In the genomic region with DNA sequence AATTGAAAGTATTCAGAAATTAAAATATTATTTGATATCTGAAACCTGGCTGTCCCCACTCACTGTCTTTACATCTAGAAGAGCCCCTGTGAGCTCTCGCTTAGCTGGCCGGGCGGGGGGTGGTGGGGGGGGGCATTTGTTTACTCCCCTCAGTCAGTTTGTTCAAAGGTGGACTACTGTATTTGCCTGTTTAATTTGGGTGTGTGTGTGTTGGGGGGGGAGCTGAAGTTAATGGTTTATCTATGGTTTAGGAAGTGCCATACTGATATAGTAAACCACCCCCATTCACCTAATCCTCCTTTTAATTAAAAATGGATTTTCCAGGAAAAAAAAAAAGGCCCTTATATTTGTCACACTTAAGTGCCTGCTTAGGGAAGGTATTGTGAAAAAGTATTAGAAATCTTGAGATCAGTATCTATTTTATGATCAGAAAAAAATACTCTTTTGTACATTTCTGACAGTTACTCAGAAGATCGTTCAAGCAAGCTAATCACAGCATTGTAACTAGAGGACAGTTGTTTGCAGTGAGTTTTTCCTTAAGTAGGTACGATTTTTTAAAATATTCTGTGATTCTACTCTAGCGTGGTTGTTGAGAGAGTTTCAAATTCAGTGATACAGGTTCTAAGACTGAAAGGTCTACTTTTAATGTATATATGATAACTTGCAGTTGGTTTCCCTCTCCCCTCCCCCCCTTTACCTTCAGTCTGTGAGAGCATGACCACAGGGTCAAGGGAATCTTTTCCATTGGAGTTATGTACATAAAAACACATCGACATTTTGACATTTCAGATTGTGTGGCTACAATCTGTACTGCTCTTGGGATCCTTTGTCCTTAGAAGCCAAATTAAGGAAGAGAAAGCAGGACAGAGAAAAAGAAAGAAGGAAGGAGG, we compare ENCODE assay signal across 1 cellular context.
TF ChIP-seq lines count a peak whose summit lies in the region.

No MANE protein-coding gene starts in this region.

TF ChIP-seq in HepG2, 621 proteins besides CTCF, POLR2A, EP300 and RAD21 (continued from another document and continues in another):
- TF ChIP-seq HMGXB4 (CRISPR knock-in tag; IDR thresholded peaks at IDR 0.05; ENCODE audit: borderline replicate concordance in 1 of 2, low read depth in 1 of 2) (peak in 1 of 2 experiments; percentile 43; a peak in 1 of 4 replicates), PREB (CRISPR knock-in tag; IDR thresholded peaks at IDR 0.05) (no peak), SRY (CRISPR knock-in tag; IDR thresholded peaks at IDR 0.05) (no peak), THAP11 (CRISPR knock-in tag; IDR thresholded peaks at IDR 0.05) (no peak), ADNP (CRISPR knock-in tag; IDR thresholded peaks at IDR 0.05) (no peak), ZNF235 (CRISPR knock-in tag; IDR thresholded peaks at IDR 0.05; ENCODE audit: borderline replicate concordance) (no peak), ZNF660 (CRISPR knock-in tag; IDR thresholded peaks at IDR 0.05; ENCODE audit: borderline replicate concordance, low read depth) (no peak), ZNF530 (CRISPR knock-in tag; IDR thresholded peaks at IDR 0.05; ENCODE audit: low read depth) (no peak), RFXANK (CRISPR knock-in tag; IDR thresholded peaks at IDR 0.05) (no peak), RARA (CRISPR knock-in tag; IDR thresholded peaks at IDR 0.05) (peak; percentile 87), TSC22D2 (CRISPR knock-in tag; IDR thresholded peaks at IDR 0.05; ENCODE audit: borderline replicate concordance) (no peak), SMAD3 (CRISPR knock-in tag; IDR thresholded peaks at IDR 0.05) (no peak), CCDC6 (CRISPR knock-in tag; IDR thresholded peaks at IDR 0.05) (no peak), PCBP1 (IDR thresholded peaks at IDR 0.05; ENCODE audit: borderline replicate concordance, low read depth, low read length) (no peak), DR1 (CRISPR knock-in tag; IDR thresholded peaks at IDR 0.05) (no peak), ZNF768 (CRISPR knock-in tag; IDR thresholded peaks at IDR 0.05) (no peak), ESRRA (CRISPR knock-in tag; IDR thresholded peaks at IDR 0.05; ENCODE audit: low read depth) (no peak), ZFY (CRISPR knock-in tag; IDR thresholded peaks at IDR 0.05) (no peak), ZNF749 (CRISPR knock-in tag; IDR thresholded peaks at IDR 0.05; ENCODE audit: borderline replicate concordance) (no peak), TAF1 (CRISPR knock-in tag; IDR thresholded peaks at IDR 0.05) (no peak), YEATS2 (CRISPR knock-in tag; IDR thresholded peaks at IDR 0.05; ENCODE audit: borderline replicate concordance) (no peak), HIVEP1 (CRISPR knock-in tag; IDR thresholded peaks at IDR 0.05) (no peak), SKIL (CRISPR knock-in tag; IDR thresholded peaks at IDR 0.05; ENCODE audit: borderline replicate concordance) (peak; percentile 34; the same call in 1 of the 2 replicates), NFKBIZ (CRISPR knock-in tag; IDR thresholded peaks at IDR 0.05) (no peak), ZNF501 (CRISPR knock-in tag; IDR thresholded peaks at IDR 0.05) (no peak), ZNF563 (CRISPR knock-in tag; IDR thresholded peaks at IDR 0.05) (no peak), ZNF550 (CRISPR knock-in tag; IDR thresholded peaks at IDR 0.05; ENCODE audit: borderline replicate concordance) (no peak), MYC (CRISPR knock-in tag; IDR thresholded peaks at IDR 0.05; ENCODE audit: borderline replicate concordance) (no peak), FOXP1 (IDR thresholded peaks at IDR 0.05) (peak; percentile 65), FOXP1 (CRISPR knock-in tag; IDR thresholded peaks at IDR 0.05) (peak; percentile 93), ZKSCAN5 (CRISPR knock-in tag; IDR thresholded peaks at IDR 0.05) (no peak), GATAD1 (CRISPR knock-in tag; IDR thresholded peaks at IDR 0.05) (no peak), CREM (IDR thresholded peaks at IDR 0.05) (peak; percentile 33; the same call in 1 of the 2 replicates), CREM (CRISPR knock-in tag; IDR thresholded peaks at IDR 0.05) (no peak), ZFP36L1 (CRISPR knock-in tag; IDR thresholded peaks at IDR 0.05) (no peak), GZF1 (CRISPR knock-in tag; IDR thresholded peaks at IDR 0.05) (no peak), CHD4 (IDR thresholded peaks at IDR 0.05; ENCODE audit: borderline replicate concordance, low read length) (0 out of 2 replicates have a peak, but pooled peaks have one; percentile 36), HOXA3 (CRISPR knock-in tag; IDR thresholded peaks at IDR 0.05) (no peak), TIGD3 (CRISPR knock-in tag; IDR thresholded peaks at IDR 0.05; ENCODE audit: borderline replicate concordance) (no peak), ARNT2 (CRISPR knock-in tag; IDR thresholded peaks at IDR 0.05; ENCODE audit: low read depth) (no peak; the same call in 1 of the 2 replicates), SALL2 (CRISPR knock-in tag; IDR thresholded peaks at IDR 0.05) (no peak), FOXA3 (CRISPR knock-in tag; IDR thresholded peaks at IDR 0.05) (peak; percentile 68), LCORL (IDR thresholded peaks at IDR 0.05) (peak; percentile 15; the same call in 1 of the 2 replicates), LCORL (CRISPR knock-in tag; IDR thresholded peaks at IDR 0.05) (0 out of 2 replicates have a peak, but pooled peaks have one; percentile 35), MXD4 (CRISPR knock-in tag; IDR thresholded peaks at IDR 0.05) (0 out of 2 replicates have a peak, but pooled peaks have one; percentile 34), ZNF354B (CRISPR knock-in tag; IDR thresholded peaks at IDR 0.05) (no peak), EED (CRISPR knock-in tag; IDR thresholded peaks at IDR 0.05) (no peak), GABPA (IDR thresholded peaks at IDR 0.05; ENCODE audit: low read depth, low read length) (no peak), GABPA (CRISPR knock-in tag; IDR thresholded peaks at IDR 0.05; ENCODE audit: low read depth) (no peak; the same call in 1 of the 2 replicates), PHF5A (CRISPR knock-in tag; IDR thresholded peaks at IDR 0.05; ENCODE audit: low read depth, unreplicated experiment) (no peak), ZBTB1 (CRISPR knock-in tag; IDR thresholded peaks at IDR 0.05; ENCODE audit: borderline replicate concordance) (no peak), ZNF510 (CRISPR knock-in tag; IDR thresholded peaks at IDR 0.05; ENCODE audit: low read depth) (no peak), NFATC3 (CRISPR knock-in tag; IDR thresholded peaks at IDR 0.05) (no peak)
- TF ChIP-seq, protein P1, sequence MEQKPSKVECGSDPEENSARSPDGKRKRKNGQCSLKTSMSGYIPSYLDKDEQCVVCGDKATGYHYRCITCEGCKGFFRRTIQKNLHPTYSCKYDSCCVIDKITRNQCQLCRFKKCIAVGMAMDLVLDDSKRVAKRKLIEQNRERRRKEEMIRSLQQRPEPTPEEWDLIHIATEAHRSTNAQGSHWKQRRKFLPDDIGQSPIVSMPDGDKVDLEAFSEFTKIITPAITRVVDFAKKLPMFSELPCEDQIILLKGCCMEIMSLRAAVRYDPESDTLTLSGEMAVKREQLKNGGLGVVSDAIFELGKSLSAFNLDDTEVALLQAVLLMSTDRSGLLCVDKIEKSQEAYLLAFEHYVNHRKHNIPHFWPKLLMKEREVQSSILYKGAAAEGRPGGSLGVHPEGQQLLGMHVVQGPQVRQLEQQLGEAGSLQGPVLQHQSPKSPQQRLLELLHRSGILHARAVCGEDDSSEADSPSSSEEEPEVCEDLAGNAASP (CRISPR knock-in tag; IDR thresholded peaks at IDR 0.05; ENCODE audit: borderline replicate concordance) = 0 out of 2 replicates have a peak, but pooled peaks have one; percentile 32
- TF ChIP-seq, protein P2, sequence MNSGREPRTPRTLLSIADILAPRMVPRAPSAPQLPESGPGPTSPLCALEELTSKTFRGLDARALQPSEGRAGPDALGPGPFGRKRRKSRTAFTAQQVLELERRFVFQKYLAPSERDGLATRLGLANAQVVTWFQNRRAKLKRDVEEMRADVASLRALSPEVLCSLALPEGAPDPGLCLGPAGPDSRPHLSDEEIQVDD (CRISPR knock-in tag; IDR thresholded peaks at IDR 0.05; ENCODE audit: borderline replicate concordance) = no peak
- TF ChIP-seq, protein P3, sequence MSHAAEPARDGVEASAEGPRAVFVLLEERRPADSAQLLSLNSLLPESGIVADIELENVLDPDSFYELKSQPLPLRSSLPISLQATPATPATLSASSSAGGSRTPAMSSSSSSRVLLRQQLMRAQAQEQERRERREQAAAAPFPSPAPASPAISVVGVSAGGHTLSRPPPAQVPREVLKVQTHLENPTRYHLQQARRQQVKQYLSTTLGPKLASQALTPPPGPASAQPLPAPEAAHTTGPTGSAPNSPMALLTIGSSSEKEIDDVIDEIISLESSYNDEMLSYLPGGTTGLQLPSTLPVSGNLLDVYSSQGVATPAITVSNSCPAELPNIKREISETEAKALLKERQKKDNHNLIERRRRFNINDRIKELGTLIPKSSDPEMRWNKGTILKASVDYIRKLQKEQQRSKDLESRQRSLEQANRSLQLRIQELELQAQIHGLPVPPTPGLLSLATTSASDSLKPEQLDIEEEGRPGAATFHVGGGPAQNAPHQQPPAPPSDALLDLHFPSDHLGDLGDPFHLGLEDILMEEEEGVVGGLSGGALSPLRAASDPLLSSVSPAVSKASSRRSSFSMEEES (CRISPR knock-in tag; IDR thresholded peaks at IDR 0.05) = no peak
- TF ChIP-seq, protein P4, sequence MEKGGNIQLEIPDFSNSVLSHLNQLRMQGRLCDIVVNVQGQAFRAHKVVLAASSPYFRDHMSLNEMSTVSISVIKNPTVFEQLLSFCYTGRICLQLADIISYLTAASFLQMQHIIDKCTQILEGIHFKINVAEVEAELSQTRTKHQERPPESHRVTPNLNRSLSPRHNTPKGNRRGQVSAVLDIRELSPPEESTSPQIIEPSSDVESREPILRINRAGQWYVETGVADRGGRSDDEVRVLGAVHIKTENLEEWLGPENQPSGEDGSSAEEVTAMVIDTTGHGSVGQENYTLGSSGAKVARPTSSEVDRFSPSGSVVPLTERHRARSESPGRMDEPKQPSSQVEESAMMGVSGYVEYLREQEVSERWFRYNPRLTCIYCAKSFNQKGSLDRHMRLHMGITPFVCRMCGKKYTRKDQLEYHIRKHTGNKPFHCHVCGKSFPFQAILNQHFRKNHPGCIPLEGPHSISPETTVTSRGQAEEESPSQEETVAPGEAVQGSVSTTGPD (CRISPR knock-in tag; IDR thresholded peaks at IDR 0.05) = no peak
- TF ChIP-seq, protein P5, sequence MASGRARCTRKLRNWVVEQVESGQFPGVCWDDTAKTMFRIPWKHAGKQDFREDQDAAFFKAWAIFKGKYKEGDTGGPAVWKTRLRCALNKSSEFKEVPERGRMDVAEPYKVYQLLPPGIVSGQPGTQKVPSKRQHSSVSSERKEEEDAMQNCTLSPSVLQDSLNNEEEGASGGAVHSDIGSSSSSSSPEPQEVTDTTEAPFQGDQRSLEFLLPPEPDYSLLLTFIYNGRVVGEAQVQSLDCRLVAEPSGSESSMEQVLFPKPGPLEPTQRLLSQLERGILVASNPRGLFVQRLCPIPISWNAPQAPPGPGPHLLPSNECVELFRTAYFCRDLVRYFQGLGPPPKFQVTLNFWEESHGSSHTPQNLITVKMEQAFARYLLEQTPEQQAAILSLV (CRISPR knock-in tag; IDR thresholded peaks at IDR 0.05; ENCODE audit: borderline replicate concordance) = no peak
